In genomic region chr18:58315041-58315440, GRCh38 we compare ENCODE assay signal across 11 cellular contexts.
DNase-seq lines count a peak whose midpoint lies in the region; ATAC-seq, FAIRE-seq and TF ChIP-seq lines count a peak whose summit lies in the region.
"Had no signal": no experiment of that assay in that cellular context is flagged by ENCODE, and none has a peak within 500 bp of the region (broad histone marks: within the 10 kb centered on the region; RNA-seq: fewer than 3 reads in every experiment).

No MANE protein-coding gene starts in this region.

- no peaks in the 10 kb centered on the region for H3K27me3 ChIP-seq in brain microvascular endothelial cell (replicated peaks)
- H3K27me3 ChIP-seq in right lobe of liver = no peaks in the 10 kb centered on the region

- WGBS in right lobe of liver (ENCODE audit: insufficient coverage, low coverage, low lambda C conversion rate, missing lambda C conversion rate) = 41% methylated on average over 7 of the region's 8 CpGs

- peak overlapping the region; percentile 68 for H3K27ac ChIP-seq in brain microvascular endothelial cell
- H3K27ac ChIP-seq in right lobe of liver = peak overlapping the region; percentile 64 to 87 (median 80)
- H3K27ac ChIP-seq in skin epidermis = peak overlapping the region in 13 of 21 experiments; percentile 4 to 81 (median 50)

- H3K4me1 ChIP-seq in right lobe of liver = peaks cover 0 to 23% (median 10%) of the 10 kb centered on the region in 4 donors

- no peak overlapping the region for H3K4me3 ChIP-seq in brain microvascular endothelial cell (ENCODE audit: low read depth, low read length)
- H3K4me3 ChIP-seq in right lobe of liver = no peak overlapping the region
- H3K4me3 ChIP-seq in skin epidermis = no peak overlapping the region

- intact Hi-C loops in right lobe of liver (cut with DNase I) = no loop called here

- ATAC-seq in right lobe of liver = peak; percentile 38 to 73 (median 56)
- no peak for ATAC-seq in HG03108 (IDR thresholded peaks at IDR 0.05; ENCODE audit: unreplicated experiment)
- ATAC-seq: natural killer cell treated with Interleukin-12 subunit alpha and Interleukin-12 subunit beta and Interleukin-15 and Interleukin-18, amount 100 ng/mL, for 72 hours had no signal

- in situ Hi-C loops in brain microvascular endothelial cell (cut with HindIII; ENCODE audit: low pct_ligation_motif_present, low sequenced_read_pairs) = no loop called here

- no peaks in the 10 kb centered on the region for H3K36me3 ChIP-seq in brain microvascular endothelial cell (replicated peaks)
- H3K36me3 ChIP-seq in right lobe of liver = no peaks in the 10 kb centered on the region

- TF ChIP-seq POLR2A in right lobe of liver (IDR thresholded peaks at IDR 0.05) = no peak

- H3K9me3 ChIP-seq in right lobe of liver = no peaks in the 10 kb centered on the region

- DNase-seq in HTR-8/SVneo (ENCODE audit: insufficient read length, low spot score) (no peak), brain microvascular endothelial cell (peak; percentile 42), right lobe of liver (no peak), frontal cortex (ENCODE audit: low spot score in 2 of 2) (no peak)
- DNase-seq in stimulated activated naive CD4-positive, alpha-beta T cell (lab: John Stamatoyannopoulos, UW) = no peak
- DNase-seq in activated naive CD4-positive, alpha-beta T cell treated with anti-CD3 and anti-CD28 coated beads, Interleukin-2, amount 50 U/mL, for 16 hours = no peak
- DNase-seq: activated naive CD8-positive, alpha-beta T cell treated with anti-CD3 and anti-CD28 coated beads, Interleukin-2, amount 10 ng/mL, durations not matched to agents 7 days and 5 days; effector CD8-positive, alpha-beta T cell had no signal

- FAIRE-seq in HTR-8/SVneo (lab: Jason Lieb, UNC) (peak; percentile 23), frontal cortex (lab: Jason Lieb, UNC) (no peak)

- no peak for TF ChIP-seq CTCF in brain microvascular endothelial cell (IDR thresholded peaks at IDR 0.05; ENCODE audit: low read depth, low read length, missing control alignments)
- TF ChIP-seq CTCF in right lobe of liver (IDR thresholded peaks at IDR 0.05) = no peak
